8 cellular contexts compared by ENCODE assay signal in the genomic region with DNA sequence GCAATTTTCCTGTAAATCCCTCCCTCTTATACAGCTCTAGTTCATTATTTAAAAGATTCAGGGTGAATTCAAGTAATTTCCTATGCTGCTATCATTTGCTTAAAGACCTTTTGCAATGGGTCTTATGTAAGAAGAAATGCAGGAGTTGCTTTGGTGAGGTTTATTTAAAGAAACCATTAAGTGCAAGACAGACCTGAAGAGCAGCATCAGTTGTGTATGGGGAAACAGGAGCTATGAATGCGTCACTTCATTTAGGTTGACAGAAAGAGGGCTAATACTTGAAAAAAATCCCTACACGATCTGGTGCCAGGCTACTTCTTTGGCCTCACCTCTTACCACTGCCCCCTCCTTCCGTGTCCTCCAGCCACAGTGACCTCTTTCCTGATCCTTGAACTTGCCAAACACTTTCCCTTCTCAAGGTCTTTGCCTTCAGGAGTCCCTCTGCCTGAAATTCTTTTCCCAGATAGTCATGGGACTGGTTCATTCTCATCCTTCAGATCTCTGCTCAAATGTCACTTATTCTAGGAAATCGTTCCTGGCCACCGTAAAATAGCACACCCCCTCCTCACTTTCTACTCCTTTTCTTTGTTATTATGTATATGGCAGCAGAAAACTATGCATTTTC. TPM values are rescaled to one million over a fixed set of nuclear protein-coding genes. Genes with fewer than 3 reads are reported as not detected.
DNase-seq lines count a peak whose midpoint lies in the region; ATAC-seq, FAIRE-seq and TF ChIP-seq lines count a peak whose summit lies in the region.

No MANE protein-coding gene starts in this region.

- H3K4me1 ChIP-seq in left ventricle myocardium inferior (peaks cover 55% of the 10 kb centered on the region), HepG2 (ENCODE audit: insufficient read depth, low read length) (peaks cover 37% of the 10 kb centered on the region), upper lobe of right lung (peaks cover 30% of the 10 kb centered on the region)

- intact Hi-C loops in left ventricle myocardium inferior (cut with micrococcal nuclease) (no loop called here), left ventricle myocardium superior (cut with micrococcal nuclease) (no loop called here), HepG2 (cut with micrococcal nuclease; ENCODE audit: unreplicated experiment) (loop anchor here (2.0 to 10.0 kb wide), 2 partner anchors 145 to 621 kb away; no protein-coding TSS in a partner anchor), upper lobe of right lung (cut with DNase I) (no loop called here), posterior vena cava (cut with DNase I) (loop anchor here in 1 of 2 donors (10.0 kb wide), 1 partner anchor 49 kb away; no protein-coding TSS in a partner anchor)

- peak overlapping the region; percentile 89 to 95 for H3K27ac Mint-ChIP-seq in activated naive CD4-positive, alpha-beta T cell treated with anti-CD3 and anti-CD28 coated beads, Interleukin-2, amount 50 U/mL, for 72 hours

- TF ChIP-seq CTCF in left ventricle myocardium inferior (IDR thresholded peaks at IDR 0.05; ENCODE audit: borderline replicate concordance) (no peak), HepG2 (CRISPR knock-in tag; IDR thresholded peaks at IDR 0.05) (no peak), upper lobe of right lung (IDR thresholded peaks at IDR 0.05) (no peak)

- CTCF ChIA-PET in HepG2 (lab: Yijun Ruan, JAX; ENCODE audit: low intra/inter-chr PET ratio, low total read pairs): no interaction called here

- no TSS peak for BruUV-seq in HepG2 (replicated peaks; lab: Mats Ljungman, UMichigan)

- H3K4me2 ChIP-seq in HepG2 (ENCODE audit: low read depth, low read length): peak overlapping the region; percentile 88

- H3K36me3 Mint-ChIP-seq in activated naive CD4-positive, alpha-beta T cell treated with anti-CD3 and anti-CD28 coated beads, Interleukin-2, amount 50 U/mL, for 72 hours: peaks cover 14 to 16% of the 10 kb centered on the region in 2 donors

- in situ Hi-C loops in HepG2 (cut with HindIII; ENCODE audit: extremely low pct_ligation_motif_present, low pct_unique_long_range_greater_than_20kb): loop anchor here (25.0 kb wide), 1 partner anchor 454 kb away; the partner anchor contains the start of gene PLGRKT

- no peak overlapping the region for H2AFZ ChIP-seq in HepG2 (ENCODE audit: low read length)

- no peak for TF ChIP-seq RAD21 in HepG2 (CRISPR knock-in tag; IDR thresholded peaks at IDR 0.05)

- no peak for TF ChIP-seq POLR2A in HepG2 (IDR thresholded peaks at IDR 0.05; ENCODE audit: insufficient read depth in 1 of 2, low read depth in 2 of 2, low read length in 2 of 2)

- H3K9me3 Mint-ChIP-seq in activated naive CD4-positive, alpha-beta T cell treated with anti-CD3 and anti-CD28 coated beads, Interleukin-2, amount 50 U/mL, for 72 hours: no peaks in the 10 kb centered on the region

- H3K36me3 ChIP-seq in left ventricle myocardium inferior: no peaks in the 10 kb centered on the region
- no peaks in the 10 kb centered on the region for H3K36me3 ChIP-seq in HepG2 (replicated peaks in 1 of 2; ENCODE audit: control insufficient read depth in 1 of 2, insufficient read depth in 2 of 2, low read length in 2 of 2)
- no peaks in the 10 kb centered on the region for H3K36me3 ChIP-seq in upper lobe of right lung

- WGBS in HepG2 (ENCODE audit: low lambda C conversion rate): 3% methylated on average over 5 of the region's 5 CpGs

- H3K9me3 ChIP-seq in left ventricle myocardium inferior (replicated peaks): no peaks in the 10 kb centered on the region
- no peaks in the 10 kb centered on the region for H3K9me3 ChIP-seq in HepG2 (ENCODE audit: low read length)
- H3K9me3 ChIP-seq in upper lobe of right lung: no peaks in the 10 kb centered on the region

- H3K27ac ChIP-seq in left ventricle myocardium inferior (replicated peaks): peak overlapping the region; percentile 99
- peak overlapping the region; percentile 91 for H3K27ac ChIP-seq in HepG2 (ENCODE audit: extremely low read length, insufficient read depth, low read length)
- peak overlapping the region; percentile 98 for H3K27ac ChIP-seq in upper lobe of right lung

- ATAC-seq in left ventricle myocardium superior (no peak), HepG2 (no peak), upper lobe of right lung (no peak)
- ATAC-seq in activated naive CD4-positive, alpha-beta T cell treated with anti-CD3 and anti-CD28 coated beads, Interleukin-2, amount 50 U/mL, for 72 hours: no peak

- peak; percentile 36 for FAIRE-seq in HepG2 (lab: Jason Lieb, UNC)

- no peaks in the 10 kb centered on the region for H3K27me3 ChIP-seq in left ventricle myocardium inferior (ENCODE audit: low read depth)
- no peaks in the 10 kb centered on the region for H3K27me3 ChIP-seq in HepG2 (ENCODE audit: control insufficient read depth in 1 of 2, insufficient read depth in 2 of 2, low read length in 2 of 2)
- H3K27me3 ChIP-seq in upper lobe of right lung: no peaks in the 10 kb centered on the region

- no peaks in the 10 kb centered on the region for H3K79me2 ChIP-seq in HepG2 (ENCODE audit: insufficient read depth, low read length)

- H3K9ac ChIP-seq in HepG2 (ENCODE audit: insufficient read depth, low read depth, low read length): peak overlapping the region; percentile 83

- POLR2A ChIA-PET in HepG2 (lab: Yijun Ruan, JAX): interaction anchor here (0.6 kb wide), 1 partner anchor 645 kb away, joined by 3 read pairs; the partner anchor contains the start of gene RIC1

- no peak for TF ChIP-seq EP300 in HepG2 (IDR thresholded peaks at IDR 0.05; ENCODE audit: low read depth in 2 of 2, low read length in 2 of 2)
- TF ChIP-seq EP300 in HepG2 (CRISPR knock-in tag; IDR thresholded peaks at IDR 0.05; ENCODE audit: borderline replicate concordance): no peak

- no peaks in the 10 kb centered on the region for H4K20me1 ChIP-seq in HepG2 (ENCODE audit: insufficient read depth, low read length)

- DNase-seq in left ventricle myocardium inferior (no peak), left ventricle myocardium superior (no peak), HepG2 (ENCODE audit: low spot score) (peak; percentile 32), upper lobe of right lung (no peak), posterior vena cava (ENCODE audit: low spot score) (no peak), NCI-H510A (lab: John Stamatoyannopoulos, UW) (no peak), nucleus accumbens (lab: John Stamatoyannopoulos, UW) (no peak)
- no peak for DNase-seq in activated naive CD4-positive, alpha-beta T cell treated with anti-CD3 and anti-CD28 coated beads, Interleukin-2, amount 50 U/mL, for 72 hours (ENCODE audit: low spot score in 2 of 2)

- H3K4me3 ChIP-seq in left ventricle myocardium inferior (peak overlapping the region; percentile 84), HepG2 (replicated peaks in 1 of 3; ENCODE audit: insufficient read depth in 1 of 3, low read depth in 2 of 3, low read length in 3 of 3) (peak overlapping the region; percentile 67 to 85 (median 81)), upper lobe of right lung (peak overlapping the region; percentile 95)

TF ChIP-seq in HepG2, 621 proteins besides CTCF, POLR2A, EP300 and RAD21:
- no peak for TF ChIP-seq ZNF484 (CRISPR knock-in tag; IDR thresholded peaks at IDR 0.05; ENCODE audit: borderline replicate concordance, low read depth)
- TF ChIP-seq, protein P1, sequence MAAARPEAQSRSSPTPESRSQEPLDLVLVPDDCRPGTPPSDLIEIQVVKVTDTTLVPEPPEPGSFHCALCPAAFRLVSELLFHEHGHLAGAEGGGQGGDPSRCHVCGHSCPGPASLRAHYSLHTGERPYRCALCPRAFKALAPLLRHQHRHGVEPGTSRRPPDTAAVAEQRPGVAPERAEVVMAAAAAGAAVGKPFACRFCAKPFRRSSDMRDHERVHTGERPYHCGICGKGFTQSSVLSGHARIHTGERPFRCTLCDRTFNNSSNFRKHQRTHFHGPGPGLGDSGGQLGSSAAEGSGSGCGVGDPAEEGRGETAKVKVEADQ (CRISPR knock-in tag; IDR thresholded peaks at IDR 0.05; ENCODE audit: borderline replicate concordance): 0 out of 2 replicates have a peak, but pooled peaks have one; percentile 9
- TF ChIP-seq RARA (CRISPR knock-in tag; IDR thresholded peaks at IDR 0.05): peak; percentile 27; the same call in 1 of the 2 replicates
- 0 out of 2 replicates have a peak, but pooled peaks have one; percentile 13 for TF ChIP-seq ISL2 (CRISPR knock-in tag; IDR thresholded peaks at IDR 0.05)
- 0 out of 2 replicates have a peak, but pooled peaks have one; percentile 28 for TF ChIP-seq GLI4 (CRISPR knock-in tag; IDR thresholded peaks at IDR 0.05; ENCODE audit: borderline replicate concordance)

RNA-seq across cellular contexts. Expression of gene JAK2, which starts 1.4 kb away (rescaled TPM):
- total RNA-seq in left ventricle myocardium inferior (28.7 TPM), left ventricle myocardium superior (21.5 TPM), HepG2 (2016; rRNA removed; fragmentation: Illumina TruSeq; extraction: Trizol) (4.1 and 5.8 TPM in 2 replicates), upper lobe of right lung (24.4 TPM), posterior vena cava (10 to 100 TPM; 65.8 to 67.2 TPM)
- total RNA-seq in activated naive CD4-positive, alpha-beta T cell treated with anti-CD3 and anti-CD28 coated beads, Interleukin-2, amount 50 U/mL, for 72 hours: 10 to 100 TPM; 16.4 to 30.4 TPM
- total RNA-seq in HepG2 (2016; cell fraction: cytosol; rRNA removed; fragmentation: Illumina TruSeq; extraction: Trizol; ENCODE audit: low read depth): 1.9 TPM in 2 replicates
- 3.9 and 5.2 TPM in 2 replicates for total RNA-seq in HepG2 (2016; cell fraction: insoluble cytoplasmic fraction; rRNA removed; fragmentation: Illumina TruSeq; extraction: Trizol)
- 2.7 and 3.3 TPM in 2 replicates for total RNA-seq in HepG2 (2016; cell fraction: membrane; rRNA removed; fragmentation: Illumina TruSeq; extraction: Trizol)
- 8.9 and 9.8 TPM in 2 replicates for total RNA-seq in HepG2 (2016; cell fraction: nucleus; rRNA removed; fragmentation: Illumina TruSeq; extraction: Trizol)
- 0.97 and 1.1 TPM in 2 replicates for polyA plus RNA-seq in HepG2 (2011; rRNA removed)
- polyA plus RNA-seq in HepG2 (2011; cell fraction: cytosol; rRNA removed): 0.36 and 0.69 TPM in 2 replicates
- 1.8 and 1.9 TPM in 2 replicates for polyA plus RNA-seq in HepG2 (2011; cell fraction: nucleus; rRNA removed)
- 1.6 and 1.8 TPM in 2 replicates for polyA plus RNA-seq in HepG2 (2012)
- 0.11 and 0.22 TPM in 2 replicates for polyA plus RNA-seq in HepG2 (2016; cell fraction: cytosol; fragmentation: Illumina TruSeq; extraction: Trizol; ENCODE audit: low read depth)
- polyA plus RNA-seq in HepG2 (2016; cell fraction: insoluble cytoplasmic fraction; fragmentation: Illumina TruSeq; extraction: Trizol; ENCODE audit: low read depth): 3.6 and 3.7 TPM in 2 replicates
- polyA plus RNA-seq in HepG2 (2016; cell fraction: membrane; fragmentation: Illumina TruSeq; extraction: Trizol; ENCODE audit: low read depth): 0.78 and 0.98 TPM in 2 replicates
- polyA plus RNA-seq in HepG2 (2016; cell fraction: nucleus; fragmentation: Illumina TruSeq; extraction: Trizol; ENCODE audit: insufficient read depth, low read depth): 4.4 and 5.6 TPM in 2 replicates
- polyA minus RNA-seq in HepG2 (2011; rRNA and poly(A)+ RNA removed; ENCODE audit: low replicate concordance): 1.4 and 3.3 TPM in 2 replicates
- polyA minus RNA-seq in HepG2 (2011; cell fraction: cytosol; rRNA and poly(A)+ RNA removed): 2.1 and 2.3 TPM in 2 replicates
- polyA minus RNA-seq in HepG2 (2011; cell fraction: nucleus; rRNA and poly(A)+ RNA removed): 15.7 and 20.3 TPM in 2 replicates
